In genomic region chr2:142869065-142869460, GRCh38 we compare ENCODE assay signal across 7 cellular contexts. TPM values are rescaled to one million over a fixed set of nuclear protein-coding genes. Genes with fewer than 3 reads are reported as not detected.
DNase-seq lines count a peak whose midpoint lies in the region; ATAC-seq, FAIRE-seq and TF ChIP-seq lines count a peak whose summit lies in the region.
"Not testable (repeated sequence)": the region's sequence is repeated elsewhere in the genome, so short reads cannot be mapped to it uniquely, and the experiment has no call there.

No MANE protein-coding gene starts in this region.

- not testable (repeated sequence) for H3K9me3 Mint-ChIP-seq in Caco-2 (ENCODE audit: unreplicated experiment); dendritic cell treated with granulocyte-macrophage colony-stimulating factor and Interleukin-4, amounts not matched to agents 40 ng/mL and 50 ng/mL, for 4 days; nephron

- peaks cover 38% of the 10 kb centered on the region for H3K79me2 ChIP-seq in SU-DHL-6 (ENCODE audit: insufficient read depth, low read length)
- not testable (repeated sequence) for H3K79me2 ChIP-seq in keratinocyte (ENCODE audit: control insufficient read depth, insufficient read depth, low read length)

- CTCF ChIA-PET in Caco-2 (lab: Charles Lee) = not testable (repeated sequence)

- H3K27ac Mint-ChIP-seq in Caco-2 (ENCODE audit: unreplicated experiment) (peak overlapping the region; percentile 63), nephron (peak overlapping the region in 2 of 3 experiments; percentile 19 to 88)
- H3K27ac Mint-ChIP-seq in dendritic cell treated with granulocyte-macrophage colony-stimulating factor and Interleukin-4, amounts not matched to agents 40 ng/mL and 50 ng/mL, for 4 days = peak overlapping the region; percentile 93

- H3K36me3 Mint-ChIP-seq in Caco-2 (ENCODE audit: insufficient read depth, unreplicated experiment); dendritic cell treated with granulocyte-macrophage colony-stimulating factor and Interleukin-4, amounts not matched to agents 40 ng/mL and 50 ng/mL, for 4 days (ENCODE audit: low read depth); nephron (ENCODE audit: low read depth): not testable (repeated sequence)

- not testable (repeated sequence) for H4K20me1 ChIP-seq in SU-DHL-6 (ENCODE audit: low read depth, low read length); keratinocyte (ENCODE audit: control insufficient read depth, extremely low read depth, insufficient read depth, low read length)

- peaks cover 14% of the 10 kb centered on the region for H3K4me1 Mint-ChIP-seq in Caco-2 (ENCODE audit: low read depth, unreplicated experiment)
- H3K4me1 Mint-ChIP-seq in dendritic cell treated with granulocyte-macrophage colony-stimulating factor and Interleukin-4, amounts not matched to agents 40 ng/mL and 50 ng/mL, for 4 days (ENCODE audit: low read depth) = peaks cover 58% of the 10 kb centered on the region
- H3K4me1 Mint-ChIP-seq in nephron = not testable (repeated sequence)

- not testable (repeated sequence) for H3K4me3 ChIP-seq in Caco-2 (ENCODE audit: low read depth, low read length); keratinocyte (ENCODE audit: control insufficient read depth in 2 of 3, extremely low read depth in 1 of 3, insufficient read depth in 2 of 3, low read depth in 1 of 3, low read length in 3 of 3); upper lobe of right lung
- H3K4me3 ChIP-seq in GM12865 (ENCODE audit: low read depth, low read length) = peak overlapping the region; percentile 74
- peak overlapping the region; percentile 59 for H3K4me3 ChIP-seq in SU-DHL-6 (ENCODE audit: insufficient read depth, low read length, poor library complexity, severe bottlenecking)

- peak overlapping the region; percentile 100 for H3K4me2 ChIP-seq in SU-DHL-6 (ENCODE audit: low read depth, low read length, poor library complexity, severe bottlenecking)
- H3K4me2 ChIP-seq in keratinocyte (ENCODE audit: control insufficient read depth, extremely low read depth, insufficient read depth, low read depth, low read length) = not testable (repeated sequence)

- ATAC-seq in upper lobe of right lung = not testable (repeated sequence)

- POLR2A ChIA-PET in Caco-2 (lab: Charles Lee) = not testable (repeated sequence)

- not testable (repeated sequence) for H2AFZ ChIP-seq in SU-DHL-6 (ENCODE audit: low read depth, low read length, severe bottlenecking); keratinocyte (ENCODE audit: control insufficient read depth, low read length)

- H3K36me3 ChIP-seq in Caco-2 (ENCODE audit: control insufficient read depth, insufficient read depth, low read length); keratinocyte (ENCODE audit: control insufficient read depth in 2 of 2, extremely low read depth in 1 of 2, insufficient read depth in 2 of 2, low read length in 2 of 2); upper lobe of right lung: not testable (repeated sequence)
- H3K36me3 ChIP-seq in SU-DHL-6 (ENCODE audit: low read length) = peaks cover 19% of the 10 kb centered on the region

- not testable (repeated sequence) for FAIRE-seq in keratinocyte (lab: Jason Lieb, UNC)

- dilution Hi-C loops in keratinocyte (cut with MboI; ENCODE audit: extremely low pct_ligation_motif_present, low sequenced_read_pairs) = not testable (repeated sequence)

- not testable (repeated sequence) for H3K9me2 ChIP-seq in SU-DHL-6 (replicated peaks; ENCODE audit: insufficient read depth, low read length)

- peaks cover 62% of the 10 kb centered on the region for H3F3A ChIP-seq in SU-DHL-6 (ENCODE audit: insufficient read depth)

- H3K4me1 ChIP-seq in Caco-2 = peaks cover 18% of the 10 kb centered on the region
- peaks cover 39% of the 10 kb centered on the region for H3K4me1 ChIP-seq in keratinocyte (ENCODE audit: control insufficient read depth, extremely low read depth, insufficient read depth, low read length)
- not testable (repeated sequence) for H3K4me1 ChIP-seq in upper lobe of right lung

- peak overlapping the region; percentile 48 for H3K4me3 Mint-ChIP-seq in Caco-2 (ENCODE audit: unreplicated experiment)
- not testable (repeated sequence) for H3K4me3 Mint-ChIP-seq in dendritic cell treated with granulocyte-macrophage colony-stimulating factor and Interleukin-4, amounts not matched to agents 40 ng/mL and 50 ng/mL, for 4 days; nephron

- DNase-seq in Caco-2; GM12865 (ENCODE audit: low read depth); keratinocyte (ENCODE audit: low read depth, low spot score); upper lobe of right lung: not testable (repeated sequence)

- peak overlapping the region; percentile 56 for H3K9ac ChIP-seq in SU-DHL-6 (ENCODE audit: low read length)
- peak overlapping the region; percentile 65 for H3K9ac ChIP-seq in keratinocyte (ENCODE audit: control insufficient read depth, extremely low read depth, insufficient read depth, low read length)

- H3K27me3 ChIP-seq in Caco-2 (replicated peaks; ENCODE audit: control insufficient read depth, insufficient read depth, low read length); SU-DHL-6 (ENCODE audit: low read length); keratinocyte (ENCODE audit: control insufficient read depth, extremely low read depth, insufficient read depth, low read length); upper lobe of right lung: not testable (repeated sequence)

- H3K27ac ChIP-seq in SU-DHL-6 (ENCODE audit: low read depth, low read length) (peak overlapping the region; percentile 89), keratinocyte (ENCODE audit: control insufficient read depth, insufficient read depth, low read length) (peak overlapping the region; percentile 93), upper lobe of right lung (peak overlapping the region; percentile 47)

- intact Hi-C loops in Caco-2 (cut with micrococcal nuclease; ENCODE audit: unreplicated experiment); dendritic cell treated with granulocyte-macrophage colony-stimulating factor and Interleukin-4, amounts not matched to agents 40 ng/mL and 50 ng/mL, for 4 days (cut with micrococcal nuclease); upper lobe of right lung (cut with DNase I): not testable (repeated sequence)

- H3K27me3 Mint-ChIP-seq in Caco-2 (ENCODE audit: insufficient read depth, unreplicated experiment); dendritic cell treated with granulocyte-macrophage colony-stimulating factor and Interleukin-4, amounts not matched to agents 40 ng/mL and 50 ng/mL, for 4 days; nephron (ENCODE audit: low read depth): not testable (repeated sequence)

- H3K9me1 ChIP-seq in keratinocyte (ENCODE audit: control insufficient read depth, extremely low read depth, insufficient read depth, low read length) = not testable (repeated sequence)

- not testable (repeated sequence) for BruUV-seq in Caco-2 (replicated peaks; lab: Mats Ljungman, UMichigan)

- not testable (repeated sequence) for H3K9me3 ChIP-seq in Caco-2; SU-DHL-6 (ENCODE audit: insufficient read depth, low read length); keratinocyte (ENCODE audit: control insufficient read depth, low read depth, low read length); upper lobe of right lung

- TF ChIP-seq CTCF in Caco-2 (IDR thresholded peaks at IDR 0.05; ENCODE audit: insufficient read depth in 1 of 2, low read depth in 1 of 2, low read length in 1 of 2, severe bottlenecking in 1 of 2, unreplicated experiment in 1 of 2); GM12865 (IDR thresholded peaks at IDR 0.05; ENCODE audit: insufficient read depth, low read depth, low read length, missing control alignments); SU-DHL-6 (IDR thresholded peaks at IDR 0.05; ENCODE audit: insufficient read depth, low read length, poor library complexity, severe bottlenecking); keratinocyte (optimal IDR thresholded peaks at IDR 0.05 in 1 of 3, IDR thresholded peaks at IDR 0.05 in 1 of 3, conservative IDR thresholded peaks at IDR 0.05 in 1 of 3; ENCODE audit: extremely low read depth in 1 of 3, insufficient read depth in 2 of 3, low read length in 3 of 3); nephron (IDR thresholded peaks at IDR 0.05; ENCODE audit: unreplicated experiment in 3 of 3); upper lobe of right lung (IDR thresholded peaks at IDR 0.05): not testable (repeated sequence)

RNA-seq across cellular contexts. Expression of gene KYNU, which starts 8.4 kb away (rescaled TPM):
- total RNA-seq in Caco-2 (2022) (4.3 and 5.2 TPM in 2 replicates), upper lobe of right lung (34.5 TPM)
- polyA plus RNA-seq in keratinocyte = 2.4 to 8.2 TPM (median 3.9 TPM) in 3 replicates
- polyA plus RNA-seq in keratinocyte (2011; ENCODE audit: low read depth) = 0.42 TPM
- polyA plus RNA-seq in keratinocyte (2011; cell fraction: cytosol; rRNA removed) = 7.7 and 13.8 TPM in 2 replicates
- polyA plus RNA-seq in keratinocyte (2011; cell fraction: nucleus; rRNA removed) = 12.1 and 13.5 TPM in 2 replicates
- polyA plus RNA-seq in keratinocyte (2012; ENCODE audit: low replicate concordance) = 0.37 and 2.7 TPM in 2 replicates
- 0.52 to 6.6 TPM (median 3.0 TPM) in 3 replicates for polyA minus RNA-seq in keratinocyte
- polyA minus RNA-seq in keratinocyte (2011; cell fraction: cytosol; rRNA and poly(A)+ RNA removed) = 12.5 TPM
- polyA minus RNA-seq in keratinocyte (2011; cell fraction: nucleus; rRNA and poly(A)+ RNA removed) = 8.1 and 23.4 TPM in 2 replicates
